Comparison of ENCODE assay signal across 25 cellular contexts in genomic region chr1:98783821-98784220, GRCh38.
"Had no signal": no experiment of that assay in that cellular context is flagged by ENCODE, and none has a peak within 500 bp of the region (broad histone marks: within the 10 kb centered on the region; RNA-seq: fewer than 3 reads in every experiment).

No MANE protein-coding gene starts in this region.

- H3K36me3 Mint-ChIP-seq: type B pancreatic cell had no signal

- H3K27me3 ChIP-seq: esophagus muscularis mucosa, foreskin keratinocyte, right lobe of liver, vagina had no signal

- H3K27ac ChIP-seq: esophagus muscularis mucosa, foreskin keratinocyte, right lobe of liver, skin epidermis, vagina had no signal

- H3K4me3 ChIP-seq: esophagus muscularis mucosa, right lobe of liver, skin epidermis, vagina had no signal

- H3K36me3 ChIP-seq: esophagus muscularis mucosa, right lobe of liver, vagina had no signal

- ATAC-seq: activated CD8-positive, alpha-beta memory T cell treated with anti-CD3 and anti-CD28 coated beads, Interleukin-2, amount 10 ng/mL, durations not matched to agents 7 days and 5 days; activated CD8-positive, alpha-beta T cell treated with anti-CD3 and anti-CD28 coated beads, Interleukin-2, amount 10 ng/mL, durations not matched to agents 7 days and 5 days; activated naive CD8-positive, alpha-beta T cell treated with anti-CD3 and anti-CD28 coated beads, Interleukin-2, amount 50 U/mL, for 24 hours; foreskin keratinocyte; left colon; right lobe of liver; stimulated activated naive CD8-positive, alpha-beta T cell treated with anti-CD3 and anti-CD28 coated beads, Interleukin-15, Interleukin-2, amounts not matched to agents 100 U/mL and 50 U/mL, for 24 hours had no signal

- H3K27me3 Mint-ChIP-seq: activated CD8-positive, alpha-beta memory T cell treated with anti-CD3 and anti-CD28 coated beads, Interleukin-2, amount 10 ng/mL, durations not matched to agents 7 days and 5 days; activated naive CD8-positive, alpha-beta T cell treated with anti-CD3 and anti-CD28 coated beads, Interleukin-2, amount 50 U/mL, for 24 hours; type B pancreatic cell had no signal

- H3K4me3 Mint-ChIP-seq: activated B cell treated with CpG ODN at 0.5 μM for 24 hours; activated CD8-positive, alpha-beta memory T cell treated with anti-CD3 and anti-CD28 coated beads, Interleukin-2, amount 10 ng/mL, durations not matched to agents 7 days and 5 days; activated CD8-positive, alpha-beta T cell treated with anti-CD3 and anti-CD28 coated beads, Interleukin-2, amount 10 ng/mL, durations not matched to agents 7 days and 5 days; activated naive CD4-positive, alpha-beta T cell treated with anti-CD3 and anti-CD28 coated beads, Interleukin-2, amount 50 U/mL, for 24 hours; activated naive CD8-positive, alpha-beta T cell treated with anti-CD3 and anti-CD28 coated beads, Interleukin-2, amount 50 U/mL, for 24 hours; mesothelial cell of epicardium; naive B cell; neural crest cell; type B pancreatic cell had no signal

- H3K4me1 Mint-ChIP-seq: activated B cell treated with CpG ODN at 0.5 μM for 24 hours; activated CD8-positive, alpha-beta memory T cell treated with anti-CD3 and anti-CD28 coated beads, Interleukin-2, amount 10 ng/mL, durations not matched to agents 7 days and 5 days; activated naive CD4-positive, alpha-beta T cell treated with anti-CD3 and anti-CD28 coated beads, Interleukin-2, amount 50 U/mL, for 24 hours; activated naive CD8-positive, alpha-beta T cell treated with anti-CD3 and anti-CD28 coated beads, Interleukin-2, amount 50 U/mL, for 24 hours; mesothelial cell of epicardium; naive B cell; neural crest cell had no signal

- DNase-seq: activated B cell treated with CpG ODN at 0.5 μM for 24 hours; activated CD4-positive, alpha-beta T cell treated with anti-CD3 and anti-CD28 coated beads, Interleukin-2, amount 50 U/mL, for 1 hour; activated CD8-positive, alpha-beta memory T cell treated with anti-CD3 and anti-CD28 coated beads, Interleukin-2, amount 10 ng/mL, durations not matched to agents 7 days and 5 days; activated CD8-positive, alpha-beta T cell treated with anti-CD3 and anti-CD28 coated beads, Interleukin-2, amount 10 ng/mL, durations not matched to agents 7 days and 5 days; activated naive CD8-positive, alpha-beta T cell treated with anti-CD3 and anti-CD28 coated beads, Interleukin-2, amount 50 U/mL, for 24 hours; activated T-cell treated with anti-CD3 and anti-CD28 coated beads, Interleukin-2, amount 50 U/mL, for 48 hours; amygdala; central memory CD4-positive, alpha-beta T cell; foreskin keratinocyte; left colon; mammary epithelial cell; naive B cell; right lobe of liver; stimulated activated CD4-positive, alpha-beta T cell treated with anti-CD3 and anti-CD28 coated beads, Interleukin-12 subunit alpha, Interleukin-12 subunit beta, amount 100 ng/mL, for 4 hours; stimulated activated CD4-positive, alpha-beta T cell treated with anti-CD3 and anti-CD28 coated beads, Interleukin-4, amount 100 ng/mL, for 1 hour; stimulated activated naive CD8-positive, alpha-beta T cell treated with anti-CD3 and anti-CD28 coated beads, Interleukin-15, Interleukin-2, amounts not matched to agents 100 U/mL and 50 U/mL, for 24 hours; T-helper 2 cell had no signal

- H3K9me3 ChIP-seq: right lobe of liver, vagina had no signal

- H3K4me1 ChIP-seq: esophagus muscularis mucosa, foreskin keratinocyte, right lobe of liver, vagina had no signal

- H3K27ac Mint-ChIP-seq: activated B cell treated with CpG ODN at 0.5 μM for 24 hours; activated CD8-positive, alpha-beta memory T cell treated with anti-CD3 and anti-CD28 coated beads, Interleukin-2, amount 10 ng/mL, durations not matched to agents 7 days and 5 days; activated CD8-positive, alpha-beta T cell treated with anti-CD3 and anti-CD28 coated beads, Interleukin-2, amount 10 ng/mL, durations not matched to agents 7 days and 5 days; activated naive CD4-positive, alpha-beta T cell treated with anti-CD3 and anti-CD28 coated beads, Interleukin-2, amount 50 U/mL, for 24 hours; activated naive CD8-positive, alpha-beta T cell treated with anti-CD3 and anti-CD28 coated beads, Interleukin-2, amount 50 U/mL, for 24 hours; activated T-helper 2 cell treated with anti-CD3 and anti-CD28 coated beads, Interferon-gamma antibody, Interleukin-2, Interleukin-4, amounts not matched to agents 10 μg/mL and 5 μg/mL and 100 μg/mL, durations not matched to agents 14 hours and 24 hours and 36 hours; mesothelial cell of epicardium; naive B cell; type B pancreatic cell had no signal
